Comparison of ENCODE assay signal across 17 cellular contexts in the genomic region with DNA sequence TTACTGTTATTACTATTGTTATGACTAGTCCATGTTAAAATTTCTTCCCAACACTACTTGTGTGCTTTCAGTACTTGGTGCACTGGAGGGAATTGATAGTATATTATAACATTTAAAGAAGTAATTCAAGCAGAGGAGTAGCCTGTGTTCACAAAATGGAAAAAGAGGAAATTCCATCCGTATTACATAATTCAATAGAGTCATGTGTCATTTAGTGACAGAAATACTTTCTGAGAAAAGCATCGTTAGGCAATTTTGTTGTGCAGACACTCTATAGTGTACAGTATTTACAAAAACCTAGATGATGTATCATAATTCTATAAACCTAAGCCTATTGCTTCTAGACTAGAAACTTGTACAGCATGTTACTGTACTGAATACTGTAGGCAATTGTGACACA.
A peak's percentile ranks its signal among the peaks of the same experiment; 100 is the strongest.
DNase-seq lines count a peak whose midpoint lies in the region; ATAC-seq, FAIRE-seq and TF ChIP-seq lines count a peak whose summit lies in the region.
"Had no signal": no experiment of that assay in that cellular context is flagged by ENCODE, and none has a peak within 500 bp of the region (broad histone marks: within the 10 kb centered on the region; RNA-seq: fewer than 3 reads in every experiment).

No MANE protein-coding gene starts in this region.

- H3K27ac ChIP-seq in upper lobe of right lung, result no peak overlapping the region
- H3K27ac ChIP-seq: C4-2B, SJSA1 had no signal

- intact Hi-C loops in upper lobe of right lung (cut with DNase I), result no loop called here

- H3K36me3 ChIP-seq in bronchial epithelial cell (ENCODE audit: control insufficient read depth, insufficient read depth, low read length) (no peaks in the 10 kb centered on the region), upper lobe of right lung (no peaks in the 10 kb centered on the region)
- H3K36me3 ChIP-seq: SJSA1 had no signal

- peaks cover 7% of the 10 kb centered on the region for H3K9me3 ChIP-seq in upper lobe of right lung
- H3K9me3 ChIP-seq: SJSA1 had no signal

- TF ChIP-seq CTCF in bronchial epithelial cell (IDR thresholded peaks at IDR 0.05; ENCODE audit: insufficient read depth, low read length, severe bottlenecking), result no peak
- no peak for TF ChIP-seq CTCF in upper lobe of right lung (IDR thresholded peaks at IDR 0.05)

- no peaks in the 10 kb centered on the region for H3K4me1 ChIP-seq in upper lobe of right lung
- H3K4me1 ChIP-seq: SJSA1 had no signal

- H3K4me3 ChIP-seq in bronchial epithelial cell (ENCODE audit: low read depth, low read length) (no peak overlapping the region), upper lobe of right lung (no peak overlapping the region)
- H3K4me3 ChIP-seq: GM23338, SJSA1 had no signal

- no peak for FAIRE-seq in bronchial epithelial cell (lab: Jason Lieb, UNC)

- ATAC-seq in upper lobe of right lung (peak; percentile 62), HG03025 (IDR thresholded peaks at IDR 0.05; ENCODE audit: low FRiP score, unreplicated experiment) (no peak), GM21360 (IDR thresholded peaks at IDR 0.05; ENCODE audit: unreplicated experiment) (no peak)
- ATAC-seq: GM23338, Panc1 had no signal

- H3K27me3 ChIP-seq in bronchial epithelial cell (ENCODE audit: control insufficient read depth, insufficient read depth, low read length) (no peaks in the 10 kb centered on the region), upper lobe of right lung (no peaks in the 10 kb centered on the region)
- H3K27me3 ChIP-seq: SJSA1 had no signal

- DNase-seq in HCEC 1CT (peak; percentile 20), MV-4-11 (lab: John Stamatoyannopoulos, UW) (peak; percentile 83), bronchial epithelial cell (ENCODE audit: low read depth) (peak; percentile 43), upper lobe of right lung (no peak), iPS-NIHi7 (ENCODE audit: extremely low spot score) (no peak)
- DNase-seq: DND-41, NCI-H1105 treated with DMSO at 0.1 percent for 48 hours, NCI-H1694 treated with DMSO at 0.1 percent for 48 hours, NCI-H2227 treated with DMSO at 0.1 percent for 48 hours, NCI-H510A treated with DMSO at 0.1 percent for 48 hours, NCI-H774 had no signal

Comparison
In these comparisons a context has a peak if more than half of its experiments do, and no peak if none do; other contexts are left out.
1. DNase-seq: peak in HCEC 1CT (single experiment), MV-4-11 (single experiment) and bronchial epithelial cell (single experiment); none in upper lobe of right lung (single experiment) and iPS-NIHi7 (single experiment).